Comparison of ENCODE assay signal across 8 cellular contexts in the genomic region with DNA sequence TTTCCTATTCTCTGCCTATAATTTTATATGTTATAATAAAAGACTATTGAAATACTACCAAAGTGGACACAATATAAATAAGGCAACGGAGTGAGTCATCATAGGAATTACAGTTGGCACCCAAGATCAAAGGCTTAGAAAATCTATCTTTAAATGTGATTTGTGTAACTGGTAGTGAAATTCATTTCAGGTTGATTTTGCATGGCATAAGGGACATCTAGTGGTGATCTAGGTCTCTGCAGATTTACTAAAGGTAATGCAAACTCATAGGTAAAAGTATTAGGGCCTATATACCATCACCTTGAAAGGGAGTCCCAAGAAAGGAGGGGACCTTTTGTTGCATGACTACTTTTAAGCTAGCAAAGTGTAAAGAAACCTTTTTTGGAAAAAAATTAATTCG.
DNase-seq lines count a peak whose midpoint lies in the region; ATAC-seq and TF ChIP-seq lines count a peak whose summit lies in the region.

No MANE protein-coding gene starts in this region.

- H3K79me2 ChIP-seq in Loucy (ENCODE audit: insufficient read depth, low read length), result no peaks in the 10 kb centered on the region

- intact Hi-C loops in uterus (cut with DNase I; ENCODE audit: low total_unique reads) (no loop called here), sciatic nerve (cut with DNase I) (no loop called here)

- H3K9me3 ChIP-seq in Loucy (ENCODE audit: insufficient read depth, low read depth, low read length) (no peaks in the 10 kb centered on the region), uterus (no peaks in the 10 kb centered on the region)

- no peak for TF ChIP-seq POLR2A in uterus (IDR thresholded peaks at IDR 0.05)

- no peaks in the 10 kb centered on the region for H3K4me1 Mint-ChIP-seq in mesothelial cell of epicardium

- TF ChIP-seq CTCF in Loucy (conservative IDR thresholded peaks at IDR 0.05; ENCODE audit: low read length) (peak; percentile 60), mesothelial cell of epicardium (IDR thresholded peaks at IDR 0.05; ENCODE audit: unreplicated experiment) (peak; percentile 41), uterus (IDR thresholded peaks at IDR 0.05) (peak in 2 of 4 experiments; percentile 9 to 25)

- no peak overlapping the region for H3K9ac ChIP-seq in Loucy (ENCODE audit: low read depth, low read length, poor library complexity, severe bottlenecking)

- H3K27me3 ChIP-seq in Loucy (ENCODE audit: insufficient read depth, low read length, poor library complexity, severe bottlenecking), result no peaks in the 10 kb centered on the region
- H3K27me3 ChIP-seq in uterus, result no peaks in the 10 kb centered on the region

- no peak overlapping the region for H3K4me2 ChIP-seq in Loucy (ENCODE audit: low read depth, low read length, poor library complexity, severe bottlenecking)

- peaks cover 26% of the 10 kb centered on the region for H3K27me3 Mint-ChIP-seq in mesothelial cell of epicardium (ENCODE audit: low read depth)

- peak; percentile 18 for DNase-seq in EL
- DNase-seq in astrocyte of the hippocampus (ENCODE audit: low read depth, low spot score), result peak; percentile 62
- DNase-seq in mesothelial cell of epicardium (ENCODE audit: low spot score in 2 of 2, unreplicated experiment in 2 of 2), result no peak
- DNase-seq in effector CD4-positive, alpha-beta T cell, result no peak
- DNase-seq in uterus, result no peak
- DNase-seq in sciatic nerve (ENCODE audit: low spot score), result no peak

- no peaks in the 10 kb centered on the region for H3K9me3 Mint-ChIP-seq in mesothelial cell of epicardium

- no peaks in the 10 kb centered on the region for H3K36me3 Mint-ChIP-seq in mesothelial cell of epicardium

- H3K27ac ChIP-seq in uterus, result no peak overlapping the region

- no peak overlapping the region for H3K4me3 ChIP-seq in Loucy (ENCODE audit: low read length, poor library complexity, severe bottlenecking)
- no peak overlapping the region for H3K4me3 ChIP-seq in uterus

- no peak overlapping the region for H3K4me3 Mint-ChIP-seq in mesothelial cell of epicardium

- no peaks in the 10 kb centered on the region for H3K9me2 ChIP-seq in Loucy (replicated peaks; ENCODE audit: low read depth, low read length)

- no peak overlapping the region for H2AFZ ChIP-seq in Loucy (ENCODE audit: low read length)

- H3K4me1 ChIP-seq in Loucy (ENCODE audit: insufficient read depth, low read length, poor library complexity, severe bottlenecking) (no peaks in the 10 kb centered on the region), uterus (no peaks in the 10 kb centered on the region)

- no peak for ATAC-seq in HG03139 (IDR thresholded peaks at IDR 0.05; ENCODE audit: unreplicated experiment)
- no peak for ATAC-seq in sciatic nerve

- H3F3A ChIP-seq in Loucy (ENCODE audit: low read depth), result no peaks in the 10 kb centered on the region

- H3K27ac Mint-ChIP-seq in mesothelial cell of epicardium, result no peak overlapping the region

- no peaks in the 10 kb centered on the region for H4K20me1 ChIP-seq in Loucy (ENCODE audit: insufficient read depth, low read length, poor library complexity, severe bottlenecking)

- H3K36me3 ChIP-seq in Loucy (ENCODE audit: insufficient read depth, low read length) (no peaks in the 10 kb centered on the region), uterus (no peaks in the 10 kb centered on the region)

Comparison
In these comparisons a context has a peak if more than half of its experiments do, and no peak if none do; other contexts are left out.
1. DNase-seq: peak in EL (single experiment) and astrocyte of the hippocampus (single experiment); none in mesothelial cell of epicardium (0 of 2), effector CD4-positive, alpha-beta T cell (single experiment), uterus (0 of 2) and sciatic nerve (single experiment).